11 cellular contexts compared by ENCODE assay signal in the genomic region with DNA sequence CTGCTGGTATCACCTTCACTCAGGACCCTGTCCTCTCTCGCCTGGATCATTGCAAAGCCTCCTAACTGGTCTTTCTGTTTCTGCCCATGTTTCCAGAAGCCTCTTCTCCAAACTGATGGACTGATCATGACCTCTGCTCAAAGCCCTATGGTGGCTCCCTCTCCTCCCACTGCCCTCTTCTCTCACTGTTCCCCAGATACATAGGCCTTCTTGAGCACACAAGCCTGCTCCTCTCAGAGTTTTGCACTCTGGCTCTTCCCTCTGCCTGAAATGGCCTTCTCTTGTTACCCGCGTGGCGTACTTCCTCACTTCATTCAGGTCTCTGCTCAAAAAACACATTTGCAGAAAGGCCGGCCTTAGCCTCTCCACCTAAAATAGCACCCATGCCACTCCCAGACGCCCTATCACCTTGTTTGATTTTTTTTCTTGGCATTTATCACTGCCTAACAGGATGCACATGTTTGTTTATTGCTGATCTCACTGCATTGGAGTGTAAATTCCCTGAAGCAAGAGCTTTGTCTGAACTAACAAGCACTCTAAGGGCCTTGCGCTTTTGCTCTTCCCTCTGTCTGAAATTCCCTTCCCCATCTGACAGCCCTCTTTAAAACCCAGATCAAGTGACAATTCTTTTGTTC. TPM values are rescaled to one million over a fixed set of nuclear protein-coding genes. Genes with fewer than 3 reads are reported as not detected.
DNase-seq lines count a peak whose midpoint lies in the region; ATAC-seq, FAIRE-seq and TF ChIP-seq lines count a peak whose summit lies in the region.
"Had no signal": no experiment of that assay in that cellular context is flagged by ENCODE, and none has a peak within 500 bp of the region (broad histone marks: within the 10 kb centered on the region; RNA-seq: fewer than 3 reads in every experiment).

No MANE protein-coding gene starts in this region.

- no peak for DNase-seq in CD4-positive, CD25-positive, alpha-beta regulatory T cell
- DNase-seq in HFFc6, result peak; percentile 72
- DNase-seq in posterior vena cava (ENCODE audit: low spot score), result no peak
- DNase-seq in frontal cortex (ENCODE audit: low spot score in 2 of 2), result no peak
- DNase-seq in stimulated activated CD4-positive, alpha-beta T cell treated with anti-CD3 and anti-CD28 coated beads, Interleukin-2, amount 100 ng/mL, for 24 hours, result no peak
- no peak for DNase-seq in NCI-H1048 (lab: John Stamatoyannopoulos, UW)
- DNase-seq: amygdala had no signal

- 43% methylated on average over 7 of the region's 7 CpGs for WGBS in liver

- no peaks in the 10 kb centered on the region for H3K9me3 ChIP-seq in CD4-positive, CD25-positive, alpha-beta regulatory T cell (ENCODE audit: control insufficient read depth in 2 of 2, low read length in 2 of 2)
- no peaks in the 10 kb centered on the region for H3K9me3 ChIP-seq in liver (ENCODE audit: control insufficient read depth in 4 of 4, low read length in 3 of 4)

- TF ChIP-seq RAD21 in liver (IDR thresholded peaks at IDR 0.05), result peak; percentile 16 to 23

- peaks cover 9% of the 10 kb centered on the region for H3K36me3 Mint-ChIP-seq in CD4-positive, CD25-positive, alpha-beta regulatory T cell
- 0 out of 2 replicates have a peak, but pooled peaks cover 4% of the 10 kb centered on the region for H3K36me3 Mint-ChIP-seq in HFFc6 (ENCODE audit: low read depth)
- no peaks in the 10 kb centered on the region for H3K36me3 Mint-ChIP-seq in activated naive CD8-positive, alpha-beta T cell

- no peak for ATAC-seq in CD4-positive, CD25-positive, alpha-beta regulatory T cell (ENCODE audit: low read depth in 2 of 2)

- no peaks in the 10 kb centered on the region for H3K27me3 Mint-ChIP-seq in CD4-positive, CD25-positive, alpha-beta regulatory T cell
- H3K27me3 Mint-ChIP-seq in HFFc6 (ENCODE audit: insufficient read depth), result no peaks in the 10 kb centered on the region
- H3K27me3 Mint-ChIP-seq in activated naive CD8-positive, alpha-beta T cell, result peaks cover 3% of the 10 kb centered on the region

- H3K4me1 ChIP-seq in CD4-positive, CD25-positive, alpha-beta regulatory T cell (ENCODE audit: control insufficient read depth, insufficient read depth, low read length, poor library complexity, severe bottlenecking), result peaks cover 19% of the 10 kb centered on the region
- H3K4me1 ChIP-seq in liver (ENCODE audit: control insufficient read depth in 4 of 4, insufficient read depth in 4 of 4, low read length in 3 of 4), result peaks cover 12 to 37% (median 24%) of the 10 kb centered on the region in 4 donors

- intact Hi-C loops in posterior vena cava (cut with DNase I), result loop anchor here in 1 of 2 donors (10.0 kb wide), 1 partner anchor 108 kb away; no protein-coding TSS in a partner anchor

- peak overlapping the region in 2 of 3 donors; percentile 24 to 82 for H3K27ac Mint-ChIP-seq in CD4-positive, CD25-positive, alpha-beta regulatory T cell
- H3K27ac Mint-ChIP-seq in HFFc6, result peak overlapping the region; percentile 52
- H3K27ac Mint-ChIP-seq in activated naive CD8-positive, alpha-beta T cell, result no peak overlapping the region

- H3K4me3 Mint-ChIP-seq in CD4-positive, CD25-positive, alpha-beta regulatory T cell, result peak overlapping the region; percentile 38 to 97 (median 91)
- peak overlapping the region; percentile 93 for H3K4me3 Mint-ChIP-seq in HFFc6
- peak overlapping the region; percentile 30 for H3K4me3 Mint-ChIP-seq in activated naive CD8-positive, alpha-beta T cell

- peak overlapping the region in 1 of 2 donors; percentile 44 for H3K9ac ChIP-seq in liver (ENCODE audit: low read depth in 1 of 2, low read length in 2 of 2)

- TF ChIP-seq CTCF in HFFc6 (IDR thresholded peaks at IDR 0.05), result no peak
- TF ChIP-seq CTCF in liver (IDR thresholded peaks at IDR 0.05; ENCODE audit: low read depth, low read length, missing input control), result no peak

- no peaks in the 10 kb centered on the region for H3K9me3 Mint-ChIP-seq in CD4-positive, CD25-positive, alpha-beta regulatory T cell
- H3K9me3 Mint-ChIP-seq in HFFc6, result no peaks in the 10 kb centered on the region
- H3K9me3 Mint-ChIP-seq in activated naive CD8-positive, alpha-beta T cell (ENCODE audit: low read depth), result no peaks in the 10 kb centered on the region

- no peaks in the 10 kb centered on the region for H3K27me3 ChIP-seq in CD4-positive, CD25-positive, alpha-beta regulatory T cell (ENCODE audit: control insufficient read depth, insufficient read depth, low read length)
- H3K27me3 ChIP-seq in liver (ENCODE audit: control insufficient read depth in 4 of 4, insufficient read depth in 4 of 4, low read length in 3 of 4), result no peaks in the 10 kb centered on the region

- H3K27ac ChIP-seq in CD4-positive, CD25-positive, alpha-beta regulatory T cell (ENCODE audit: insufficient read depth, low read length, poor library complexity, severe bottlenecking), result no peak overlapping the region
- H3K27ac ChIP-seq in liver (ENCODE audit: low read depth in 1 of 2, low read length in 2 of 2), result peak overlapping the region; percentile 89 to 96

- no peak overlapping the region for H3K4me3 ChIP-seq in CD4-positive, CD25-positive, alpha-beta regulatory T cell (ENCODE audit: low read depth, low read length)
- no peak overlapping the region for H3K4me3 ChIP-seq in liver (ENCODE audit: low read depth in 1 of 3, low read length in 3 of 3)

- peaks cover 19 to 43% (median 29%) of the 10 kb centered on the region in 4 donors for H3K4me1 Mint-ChIP-seq in CD4-positive, CD25-positive, alpha-beta regulatory T cell
- peaks cover 47% of the 10 kb centered on the region for H3K4me1 Mint-ChIP-seq in HFFc6 (ENCODE audit: low read depth)
- H3K4me1 Mint-ChIP-seq in activated naive CD8-positive, alpha-beta T cell (ENCODE audit: low read depth), result peaks cover 33% of the 10 kb centered on the region

- H3K36me3 ChIP-seq in CD4-positive, CD25-positive, alpha-beta regulatory T cell (ENCODE audit: control insufficient read depth, insufficient read depth, low read length), result no peaks in the 10 kb centered on the region
- H3K36me3 ChIP-seq in liver (ENCODE audit: control insufficient read depth in 4 of 4, insufficient read depth in 3 of 4, low read depth in 1 of 4, low read length in 3 of 4), result peaks cover 0 to 3% (median 0%) of the 10 kb centered on the region in 4 donors

- no peak for FAIRE-seq in frontal cortex (lab: Jason Lieb, UNC)
- FAIRE-seq: G401.6 had no signal

TF ChIP-seq in liver, 16 proteins besides CTCF, POLR2A, EP300 and RAD21 (continues in another document):
- TF ChIP-seq, protein P1, sequence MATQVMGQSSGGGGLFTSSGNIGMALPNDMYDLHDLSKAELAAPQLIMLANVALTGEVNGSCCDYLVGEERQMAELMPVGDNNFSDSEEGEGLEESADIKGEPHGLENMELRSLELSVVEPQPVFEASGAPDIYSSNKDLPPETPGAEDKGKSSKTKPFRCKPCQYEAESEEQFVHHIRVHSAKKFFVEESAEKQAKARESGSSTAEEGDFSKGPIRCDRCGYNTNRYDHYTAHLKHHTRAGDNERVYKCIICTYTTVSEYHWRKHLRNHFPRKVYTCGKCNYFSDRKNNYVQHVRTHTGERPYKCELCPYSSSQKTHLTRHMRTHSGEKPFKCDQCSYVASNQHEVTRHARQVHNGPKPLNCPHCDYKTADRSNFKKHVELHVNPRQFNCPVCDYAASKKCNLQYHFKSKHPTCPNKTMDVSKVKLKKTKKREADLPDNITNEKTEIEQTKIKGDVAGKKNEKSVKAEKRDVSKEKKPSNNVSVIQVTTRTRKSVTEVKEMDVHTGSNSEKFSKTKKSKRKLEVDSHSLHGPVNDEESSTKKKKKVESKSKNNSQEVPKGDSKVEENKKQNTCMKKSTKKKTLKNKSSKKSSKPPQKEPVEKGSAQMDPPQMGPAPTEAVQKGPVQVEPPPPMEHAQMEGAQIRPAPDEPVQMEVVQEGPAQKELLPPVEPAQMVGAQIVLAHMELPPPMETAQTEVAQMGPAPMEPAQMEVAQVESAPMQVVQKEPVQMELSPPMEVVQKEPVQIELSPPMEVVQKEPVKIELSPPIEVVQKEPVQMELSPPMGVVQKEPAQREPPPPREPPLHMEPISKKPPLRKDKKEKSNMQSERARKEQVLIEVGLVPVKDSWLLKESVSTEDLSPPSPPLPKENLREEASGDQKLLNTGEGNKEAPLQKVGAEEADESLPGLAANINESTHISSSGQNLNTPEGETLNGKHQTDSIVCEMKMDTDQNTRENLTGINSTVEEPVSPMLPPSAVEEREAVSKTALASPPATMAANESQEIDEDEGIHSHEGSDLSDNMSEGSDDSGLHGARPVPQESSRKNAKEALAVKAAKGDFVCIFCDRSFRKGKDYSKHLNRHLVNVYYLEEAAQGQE (IDR thresholded peaks at IDR 0.05), result peak; percentile 40
- TF ChIP-seq SP1 (IDR thresholded peaks at IDR 0.05) (peak; percentile 87), NR2F2 (IDR thresholded peaks at IDR 0.05) (no peak), RXRA (IDR thresholded peaks at IDR 0.05) (peak; percentile 83 to 92), YY1 (IDR thresholded peaks at IDR 0.05) (peak; percentile 89), HNF4A (conservative IDR thresholded peaks at IDR 0.05) (peak; percentile 41 to 74), TAF1 (conservative IDR thresholded peaks at IDR 0.05) (no peak)
- TF ChIP-seq, protein P2, sequence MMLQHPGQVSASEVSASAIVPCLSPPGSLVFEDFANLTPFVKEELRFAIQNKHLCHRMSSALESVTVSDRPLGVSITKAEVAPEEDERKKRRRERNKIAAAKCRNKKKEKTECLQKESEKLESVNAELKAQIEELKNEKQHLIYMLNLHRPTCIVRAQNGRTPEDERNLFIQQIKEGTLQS (IDR thresholded peaks at IDR 0.05), result peak; percentile 96

RNA-seq across cellular contexts. Expression of a gene that starts 1.4 kb away (rescaled TPM):
- total RNA-seq in CD4-positive, CD25-positive, alpha-beta regulatory T cell, result 44.5 TPM
- 100 to 1,000 TPM in 3 of 4 donors, 10 to 100 TPM in 1; 98.0 to 166 (median 120) TPM for polyA plus RNA-seq in CD4-positive, CD25-positive, alpha-beta regulatory T cell
- 100 to 1,000 TPM; 127 to 161 (median 146) TPM for total RNA-seq in HFFc6 (2021; fragmentation: NEBNext Ultra II Directional; extraction: Animal tissue kit (Norgen Biotek cat#: 25700))
- total RNA-seq in liver (100 to 1,000 TPM in 1 of 2 donors, 10 to 100 TPM in 1; 92.6 to 242 TPM), posterior vena cava (10 to 100 TPM; 68.6 to 98.4 TPM), frontal cortex (61.1 TPM)
- polyA plus RNA-seq in liver, result 100 to 1,000 TPM; 337 to 342 TPM

RNA-seq across cellular contexts. Expression of a gene that starts 23.9 kb away (rescaled TPM):
- 1.4 TPM for total RNA-seq in CD4-positive, CD25-positive, alpha-beta regulatory T cell
- polyA plus RNA-seq in CD4-positive, CD25-positive, alpha-beta regulatory T cell, result not detected
- 1 to 10 TPM; 3.7 to 6.6 (median 5.0) TPM for total RNA-seq in HFFc6 (2021; fragmentation: NEBNext Ultra II Directional; extraction: Animal tissue kit (Norgen Biotek cat#: 25700))
- total RNA-seq in liver (under 1 TPM in 1 of 2 donors, not detected in 1; 0.14 TPM), posterior vena cava (not detected), frontal cortex (not detected)
- polyA plus RNA-seq in liver, result under 1 TPM in 1 of 2 donors, not detected in 1; 0.03 TPM
- total RNA-seq: right cardiac atrium had no signal

Comparison
In these comparisons a context has a peak if more than half of its experiments do, and no peak if none do; other contexts are left out.
1. H3K4me3 Mint-ChIP-seq: peak in every context shown above with its lines; median percentile 93 in HFFc6; 91 in CD4-positive, CD25-positive, alpha-beta regulatory T cell; 30 in activated naive CD8-positive, alpha-beta T cell.